Comparison of ENCODE assay signal across 1 cellular context in genomic region chr5:88145603-88146467, GRCh38.
TF ChIP-seq lines count a peak whose summit lies in the region.

No MANE protein-coding gene starts in this region.

TF ChIP-seq in K562, 482 proteins besides CTCF, POLR2A, EP300 and RAD21 (continued from another document):
- TF ChIP-seq GTF3C2 (IDR thresholded peaks at IDR 0.05; ENCODE audit: borderline replicate concordance, extremely low read depth, insufficient read length) (no peak), ZNF561 (CRISPR knock-in tag; conservative IDR thresholded peaks at IDR 0.05) (no peak), HIVEP1 (CRISPR knock-in tag; IDR thresholded peaks at IDR 0.05) (no peak), ZNF717 (CRISPR knock-in tag; IDR thresholded peaks at IDR 0.05) (no peak), ZEB2 (IDR thresholded peaks at IDR 0.05) (no peak)
TF ChIP-seq in K562: peak in this region for 0.
